Comparison of ENCODE assay signal across 12 cellular contexts in genomic region chr1:99589186-99589636, GRCh38. TPM values are rescaled to one million over a fixed set of nuclear protein-coding genes. Genes with fewer than 3 reads are reported as not detected.
"Had no signal": no experiment of that assay in that cellular context is flagged by ENCODE, and none has a peak within 500 bp of the region (broad histone marks: within the 10 kb centered on the region; RNA-seq: fewer than 3 reads in every experiment).

No MANE protein-coding gene starts in this region.

- H3K4me1 ChIP-seq: stomach had no signal

- H3K9me3 Mint-ChIP-seq: activated naive CD4-positive, alpha-beta T cell treated with anti-CD3 and anti-CD28 coated beads, Interleukin-2, amount 10 ng/mL, durations not matched to agents 7 days and 5 days; activated T-helper 2 cell treated with anti-CD3 and anti-CD28 coated beads, Interferon-gamma antibody, Interleukin-2, Interleukin-4, amounts not matched to agents 10 μg/mL and 5 μg/mL and 100 μg/mL, durations not matched to agents 14 hours and 24 hours and 36 hours; T-helper 1 cell treated with Interleukin-12 subunit alpha and Interleukin-12 subunit beta and Interleukin-4 antibody, amounts not matched to agents 30 μg/mL and 1 μg/mL, for 36 hours had no signal

- ATAC-seq: natural killer cell had no signal

- H3K27ac Mint-ChIP-seq: activated naive CD4-positive, alpha-beta T cell treated with anti-CD3 and anti-CD28 coated beads, Interleukin-2, amount 10 ng/mL, durations not matched to agents 7 days and 5 days; activated T-helper 2 cell treated with anti-CD3 and anti-CD28 coated beads, Interferon-gamma antibody, Interleukin-2, Interleukin-4, amounts not matched to agents 10 μg/mL and 5 μg/mL and 100 μg/mL, durations not matched to agents 14 hours and 24 hours and 36 hours; natural killer cell; T-helper 1 cell treated with Interleukin-12 subunit alpha and Interleukin-12 subunit beta and Interleukin-4 antibody, amounts not matched to agents 30 μg/mL and 1 μg/mL, for 36 hours had no signal

- H3K9me3 ChIP-seq: stomach, thoracic aorta had no signal

- H3K36me3 Mint-ChIP-seq: activated naive CD4-positive, alpha-beta T cell treated with anti-CD3 and anti-CD28 coated beads, Interleukin-2, amount 10 ng/mL, durations not matched to agents 7 days and 5 days; natural killer cell had no signal

- DNase-seq: activated naive CD4-positive, alpha-beta T cell treated with anti-CD3 and anti-CD28 coated beads, Interleukin-2, amount 10 ng/mL, durations not matched to agents 7 days and 5 days; caudate nucleus; hypothalamus; natural killer cell; occipital lobe; stimulated activated CD4-positive, alpha-beta T cell treated with anti-CD3 and anti-CD28 coated beads, Interleukin-15, amount 100 ng/mL, for 24 hours; stimulated activated CD4-positive, alpha-beta T cell treated with anti-CD3 and anti-CD28 coated beads, Interleukin-4, amount 100 ng/mL, for 4 hours; stomach had no signal

- H3K27ac ChIP-seq: stomach, thoracic aorta had no signal

- H3K4me3 Mint-ChIP-seq: activated naive CD4-positive, alpha-beta T cell treated with anti-CD3 and anti-CD28 coated beads, Interleukin-2, amount 10 ng/mL, durations not matched to agents 7 days and 5 days; natural killer cell; T-helper 1 cell treated with Interleukin-12 subunit alpha and Interleukin-12 subunit beta and Interleukin-4 antibody, amounts not matched to agents 30 μg/mL and 1 μg/mL, for 36 hours had no signal

- H3K4me3 ChIP-seq: lung, stomach, thoracic aorta had no signal

- H3K27me3 ChIP-seq: stomach had no signal

- H3K36me3 ChIP-seq: stomach, thoracic aorta had no signal

- H3K4me1 Mint-ChIP-seq: activated naive CD4-positive, alpha-beta T cell treated with anti-CD3 and anti-CD28 coated beads, Interleukin-2, amount 10 ng/mL, durations not matched to agents 7 days and 5 days; natural killer cell had no signal

RNA-seq across cellular contexts. Expression of gene PALMD, which starts 56.7 kb away (rescaled TPM):
- total RNA-seq: activated T-helper 2 cell treated with anti-CD3 and anti-CD28 coated beads, Interferon-gamma antibody, Interleukin-2, Interleukin-4, amounts not matched to agents 10 μg/mL and 5 μg/mL and 100 μg/mL, durations not matched to agents 14 hours and 24 hours and 36 hours; natural killer cell had no signal
